ENCODE assay signal across 8 cellular contexts in the genomic region with DNA sequence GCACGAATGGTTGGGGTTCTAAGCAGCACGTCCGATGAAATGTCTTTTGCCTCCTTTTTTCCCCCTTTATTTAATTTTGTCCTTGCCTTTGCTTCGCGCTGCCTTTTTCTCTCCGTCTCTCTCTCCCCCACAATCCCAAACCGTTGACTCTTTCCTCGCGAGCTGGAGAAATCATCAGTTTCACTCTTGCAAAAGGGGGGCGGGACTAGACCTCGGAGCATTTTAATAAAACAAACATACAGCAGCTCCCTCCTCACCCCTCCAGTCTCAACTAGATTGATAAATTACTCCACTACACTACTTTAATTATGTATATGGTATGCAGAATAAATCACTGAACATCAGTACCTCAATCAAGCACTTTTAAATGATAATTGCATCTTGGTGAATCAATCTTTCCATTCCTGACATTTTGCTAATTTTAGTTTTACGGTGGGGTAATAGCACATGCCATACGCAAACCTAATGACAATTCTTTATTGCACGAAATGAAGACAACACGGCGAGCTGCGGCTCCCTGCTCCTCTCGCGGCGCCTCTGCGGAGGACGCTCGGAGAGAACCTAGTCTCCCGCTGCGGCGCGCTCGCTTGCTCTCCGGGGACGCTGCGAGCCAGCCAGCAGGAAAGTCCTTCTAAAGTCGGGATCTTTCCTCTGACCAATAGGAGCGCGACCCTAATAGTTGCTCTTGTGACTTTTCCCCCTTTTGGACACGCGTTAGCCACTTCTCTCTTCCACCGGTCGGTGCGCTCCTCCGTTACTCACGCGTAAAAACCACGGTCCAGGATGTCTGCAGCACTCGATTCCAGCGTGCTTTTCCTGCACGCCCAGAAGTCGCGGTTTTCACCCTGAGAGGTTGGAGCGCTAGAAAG. TPM values are rescaled to one million over a fixed set of nuclear protein-coding genes. Genes with fewer than 3 reads are reported as not detected.
A peak's percentile ranks its signal among the peaks of the same experiment; 100 is the strongest.
DNase-seq lines count a peak whose midpoint lies in the region; ATAC-seq and TF ChIP-seq lines count a peak whose summit lies in the region.

No MANE protein-coding gene starts in this region.

- no peaks in the 10 kb centered on the region for H3K36me3 ChIP-seq in CD8-positive, alpha-beta T cell (ENCODE audit: insufficient read depth, low read length)
- no peaks in the 10 kb centered on the region for H3K36me3 ChIP-seq in Karpas-422 (ENCODE audit: insufficient read depth, low read length)

- peak overlapping the region; percentile 38 for H3K4me3 ChIP-seq in CD8-positive, alpha-beta T cell (ENCODE audit: low read depth, low read length)
- peak overlapping the region; percentile 94 for H3K4me3 ChIP-seq in Karpas-422 (ENCODE audit: low read length)
- H3K4me3 ChIP-seq in dorsolateral prefrontal cortex = peak overlapping the region; percentile 50 to 89 (median 78)

- ATAC-seq in CD8-positive, alpha-beta T cell = no peak
- ATAC-seq in GM19397 (IDR thresholded peaks at IDR 0.05; ENCODE audit: unreplicated experiment) = peak; percentile 26
- peak; percentile 63 for ATAC-seq in left lobe of liver
- peak; percentile 42 to 52 for ATAC-seq in stimulated activated naive B cell treated with anti-CD40 and anti-IgM and Interleukin-4, amounts not matched to agents 10 μg/mL and 1 μg/mL and 100 μg/mL, for 72 hours (replicated peaks)
- no peak for ATAC-seq in GM19467 (IDR thresholded peaks at IDR 0.05; ENCODE audit: unreplicated experiment)

- H3K27ac Mint-ChIP-seq in CD8-positive, alpha-beta T cell = peak overlapping the region; percentile 60
- peak overlapping the region; percentile 96 for H3K27ac Mint-ChIP-seq in stimulated activated naive B cell treated with anti-CD40 and anti-IgM and Interleukin-4, amounts not matched to agents 10 μg/mL and 1 μg/mL and 100 μg/mL, for 72 hours

- TF ChIP-seq CTCF in CD8-positive, alpha-beta T cell (IDR thresholded peaks at IDR 0.05) = no peak
- peak in 10 of 56 donors; percentile 5 to 24 (median 12) for TF ChIP-seq CTCF in dorsolateral prefrontal cortex (IDR thresholded peaks at IDR 0.05 in 54 of 56, conservative IDR thresholded peaks at IDR 0.05 in 2 of 56; ENCODE audit: low read depth in 1 of 56, partially characterized antibody in 56 of 56)

- H2AFZ ChIP-seq in Karpas-422 (ENCODE audit: low read length) = no peak overlapping the region

- peak overlapping the region; percentile 86 for H3K9ac ChIP-seq in Karpas-422 (ENCODE audit: low read length)

- H3K4me3 Mint-ChIP-seq in CD8-positive, alpha-beta T cell = peak overlapping the region; percentile 87
- H3K4me3 Mint-ChIP-seq in stimulated activated naive B cell treated with anti-CD40 and anti-IgM and Interleukin-4, amounts not matched to agents 10 μg/mL and 1 μg/mL and 100 μg/mL, for 72 hours = peak overlapping the region; percentile 85 to 94

- peaks cover 20% of the 10 kb centered on the region for H3K4me1 Mint-ChIP-seq in CD8-positive, alpha-beta T cell (ENCODE audit: low read depth)
- peaks cover 4 to 10% of the 10 kb centered on the region in 2 donors for H3K4me1 Mint-ChIP-seq in stimulated activated naive B cell treated with anti-CD40 and anti-IgM and Interleukin-4, amounts not matched to agents 10 μg/mL and 1 μg/mL and 100 μg/mL, for 72 hours

- peak in 1 of 7 experiments; percentile 17 for DNase-seq in CD8-positive, alpha-beta T cell
- DNase-seq in Karpas-422 (peak; percentile 87), SKM-1 treated with dmso at 0.1 percent for 144 hours (lab: John Stamatoyannopoulos, UW; ENCODE audit: unreplicated experiment) (peak; percentile 74), dorsolateral prefrontal cortex (peak in 8 of 10 donors; percentile 31 to 70 (median 56)), left lobe of liver (ENCODE audit: low spot score) (peak; percentile 52)
- peak; percentile 62 for DNase-seq in stimulated activated naive B cell treated with anti-CD40 and anti-IgM and Interleukin-4, amounts not matched to agents 10 μg/mL and 1 μg/mL and 100 μg/mL, for 72 hours

- H4K20me1 ChIP-seq in Karpas-422 (ENCODE audit: insufficient read depth, low read depth, low read length) = no peaks in the 10 kb centered on the region

- H3K27me3 ChIP-seq in CD8-positive, alpha-beta T cell (ENCODE audit: insufficient read depth, low read length) = peaks cover 6% of the 10 kb centered on the region
- H3K27me3 ChIP-seq in Karpas-422 (ENCODE audit: low read length) (no peaks in the 10 kb centered on the region), dorsolateral prefrontal cortex (no peaks in the 10 kb centered on the region)

- no peaks in the 10 kb centered on the region for H3K9me3 Mint-ChIP-seq in CD8-positive, alpha-beta T cell
- no peaks in the 10 kb centered on the region for H3K9me3 Mint-ChIP-seq in stimulated activated naive B cell treated with anti-CD40 and anti-IgM and Interleukin-4, amounts not matched to agents 10 μg/mL and 1 μg/mL and 100 μg/mL, for 72 hours

- CTCF ChIA-PET in CD8-positive, alpha-beta T cell (lab: Charles Lee) = no interaction called here

- H3K27me3 Mint-ChIP-seq in CD8-positive, alpha-beta T cell (ENCODE audit: low read depth) = peaks cover 38% of the 10 kb centered on the region
- H3K27me3 Mint-ChIP-seq in stimulated activated naive B cell treated with anti-CD40 and anti-IgM and Interleukin-4, amounts not matched to agents 10 μg/mL and 1 μg/mL and 100 μg/mL, for 72 hours = no peaks in the 10 kb centered on the region

- no peak overlapping the region for H3K27ac ChIP-seq in CD8-positive, alpha-beta T cell (ENCODE audit: low read depth, low read length)
- H3K27ac ChIP-seq in Karpas-422 (ENCODE audit: low read length) (peak overlapping the region; percentile 91), dorsolateral prefrontal cortex (peak overlapping the region; percentile 70 to 99 (median 96))

- H3K9me2 ChIP-seq in Karpas-422 (replicated peaks; ENCODE audit: insufficient read depth, low read length) = no peaks in the 10 kb centered on the region

- POLR2A ChIA-PET in CD8-positive, alpha-beta T cell (lab: Charles Lee) = interaction anchor here (0.6 kb wide), 1 partner anchor 501 kb away, joined by 3 read pairs; no protein-coding TSS in a partner anchor

- no peaks in the 10 kb centered on the region for H3K9me3 ChIP-seq in CD8-positive, alpha-beta T cell (ENCODE audit: low read length)
- H3K9me3 ChIP-seq in Karpas-422 (ENCODE audit: low read length) = no peaks in the 10 kb centered on the region

- peaks cover 10% of the 10 kb centered on the region for H3K4me1 ChIP-seq in CD8-positive, alpha-beta T cell (ENCODE audit: insufficient read depth, low read length)
- peaks cover 63% of the 10 kb centered on the region for H3K4me1 ChIP-seq in Karpas-422 (ENCODE audit: low read length)

- intact Hi-C loops in CD8-positive, alpha-beta T cell (cut with DNase I, micrococcal nuclease) = no loop called here
- intact Hi-C loops in dorsolateral prefrontal cortex (cut with DNase I) = loop anchor here (5.0 to 10.0 kb wide), 2 partner anchors 61 to 151 kb away; no protein-coding TSS in a partner anchor

- peaks cover 2% of the 10 kb centered on the region for H3K36me3 Mint-ChIP-seq in CD8-positive, alpha-beta T cell
- peaks cover 16 to 36% of the 10 kb centered on the region in 2 donors for H3K36me3 Mint-ChIP-seq in stimulated activated naive B cell treated with anti-CD40 and anti-IgM and Interleukin-4, amounts not matched to agents 10 μg/mL and 1 μg/mL and 100 μg/mL, for 72 hours

- H3K4me2 ChIP-seq in Karpas-422 (ENCODE audit: low read depth, low read length, poor library complexity, severe bottlenecking) = peak overlapping the region; percentile 98

- peaks cover 48% of the 10 kb centered on the region for H3K79me2 ChIP-seq in Karpas-422 (ENCODE audit: low read length)

RNA-seq across cellular contexts. Expression of a gene that starts 0.8 kb away (rescaled TPM):
- 1 to 10 TPM; 1.6 TPM for total RNA-seq in CD8-positive, alpha-beta T cell
- total RNA-seq in Karpas-422 (2014; rRNA removed; shearing (Covaris generic); ENCODE audit: low replicate concordance) = 105 and 171 TPM in 2 replicates
- total RNA-seq in dorsolateral prefrontal cortex (100 to 1,000 TPM; 147 to 673 (median 441) TPM), left lobe of liver (5.1 TPM)

Comparison
In these comparisons a context has a peak if more than half of its experiments do, and no peak if none do; other contexts are left out.
1. ATAC-seq: peak in GM19397 (single experiment), left lobe of liver (single experiment) and stimulated activated naive B cell treated with anti-CD40 and anti-IgM and Interleukin-4, amounts not matched to agents 10 μg/mL and 1 μg/mL and 100 μg/mL, for 72 hours (2 of 2); none in CD8-positive, alpha-beta T cell (single experiment) and GM19467 (single experiment).
2. H3K4me3 ChIP-seq: peak in every context shown above with its lines; median percentile 94 in Karpas-422; 78 in dorsolateral prefrontal cortex; 38 in CD8-positive, alpha-beta T cell.
3. RNA of a gene that starts 0.8 kb away (total RNA-seq): 147 to 673 TPM in dorsolateral prefrontal cortex and 105 to 171 TPM in Karpas-422; 5.1 TPM in left lobe of liver (single experiment) and 1.6 TPM in CD8-positive, alpha-beta T cell; every median in the first group is over 10 times any median in the second.
4. intact Hi-C loops: an anchor here in dorsolateral prefrontal cortex (5.0 to 10.0 kb wide); none called in CD8-positive, alpha-beta T cell.